23 cellular contexts compared by ENCODE assay signal in genomic region chr20:34256629-34257124, GRCh38. TPM values are rescaled to one million over a fixed set of nuclear protein-coding genes. Genes with fewer than 3 reads are reported as not detected.
"Had no signal": no experiment of that assay in that cellular context is flagged by ENCODE, and none has a peak within 500 bp of the region (broad histone marks: within the 10 kb centered on the region; RNA-seq: fewer than 3 reads in every experiment).

No MANE protein-coding gene starts in this region.

- H3K4me1 Mint-ChIP-seq: activated CD4-positive, alpha-beta memory T cell treated with anti-CD3 and anti-CD28 coated beads, Interleukin-2, amount 10 ng/mL, durations not matched to agents 7 days and 5 days; activated naive CD4-positive, alpha-beta T cell treated with anti-CD3 and anti-CD28 coated beads, Interleukin-2, amount 50 U/mL, for 24 hours; T-cell had no signal

- H3K27ac ChIP-seq: SK-N-MC, VCaP had no signal

- H3K4me3 Mint-ChIP-seq: activated CD4-positive, alpha-beta memory T cell treated with anti-CD3 and anti-CD28 coated beads, Interleukin-2, amount 10 ng/mL, durations not matched to agents 7 days and 5 days; activated CD4-positive, alpha-beta T cell treated with anti-CD3 and anti-CD28 coated beads for 36 hours; activated naive CD4-positive, alpha-beta T cell treated with anti-CD3 and anti-CD28 coated beads, Interleukin-2, amount 50 U/mL, for 24 hours; T-cell had no signal

- DNase-seq: activated CD4-positive, alpha-beta memory T cell treated with anti-CD3 and anti-CD28 coated beads, Interleukin-2, amount 10 ng/mL, durations not matched to agents 7 days and 5 days; activated CD4-positive, alpha-beta T cell treated with anti-CD3 and anti-CD28 coated beads for 36 hours; activated CD4-positive, alpha-beta T cell treated with anti-CD3 and anti-CD28 coated beads, Interleukin-2, amount 50 U/mL, for 1 hour; activated CD8-positive, alpha-beta memory T cell treated with anti-CD3 and anti-CD28 coated beads, Interleukin-2, amount 50 U/mL, for 4 hours; activated effector memory CD4-positive, alpha-beta T cell treated with Interleukin-2 at 50 U/mL for 16 hours; activated naive CD4-positive, alpha-beta T cell; activated T-cell treated with anti-CD3 and anti-CD28 coated beads, Interleukin-2, amount 50 U/mL, for 1 hour; aorta; central memory CD4-positive, alpha-beta T cell; NCI-H1048; NCI-H146; NCI-H187 treated with DMSO at 0.1 percent for 48 hours; NCI-H2081 treated with DMSO at 0.1 percent for 48 hours; NCI-H446; NCI-H524; NCI-H774; RPMI8226; T-cell; T-helper 2 cell had no signal

- FAIRE-seq: bronchial epithelial cell had no signal

- H3K36me3 Mint-ChIP-seq: activated naive CD4-positive, alpha-beta T cell treated with anti-CD3 and anti-CD28 coated beads, Interleukin-2, amount 50 U/mL, for 24 hours; T-cell had no signal

- H3K27me3 Mint-ChIP-seq: activated CD4-positive, alpha-beta memory T cell treated with anti-CD3 and anti-CD28 coated beads, Interleukin-2, amount 10 ng/mL, durations not matched to agents 7 days and 5 days; activated CD4-positive, alpha-beta T cell treated with anti-CD3 and anti-CD28 coated beads for 36 hours; activated naive CD4-positive, alpha-beta T cell treated with anti-CD3 and anti-CD28 coated beads, Interleukin-2, amount 50 U/mL, for 24 hours had no signal

- H3K27ac Mint-ChIP-seq: activated CD4-positive, alpha-beta memory T cell treated with anti-CD3 and anti-CD28 coated beads, Interleukin-2, amount 10 ng/mL, durations not matched to agents 7 days and 5 days; activated CD4-positive, alpha-beta T cell treated with anti-CD3 and anti-CD28 coated beads for 36 hours; T-cell had no signal

- H3K4me3 ChIP-seq: SK-N-MC had no signal

- H3K9me3 Mint-ChIP-seq: activated CD4-positive, alpha-beta memory T cell treated with anti-CD3 and anti-CD28 coated beads, Interleukin-2, amount 10 ng/mL, durations not matched to agents 7 days and 5 days; activated naive CD4-positive, alpha-beta T cell treated with anti-CD3 and anti-CD28 coated beads, Interleukin-2, amount 50 U/mL, for 24 hours; T-cell had no signal

RNA-seq across cellular contexts. Expression of gene ASIP, which starts 15.5 kb away (rescaled TPM):
- total RNA-seq: activated CD4-positive, alpha-beta memory T cell treated with anti-CD3 and anti-CD28 coated beads, Interleukin-2, amount 10 ng/mL, durations not matched to agents 7 days and 5 days; activated CD4-positive, alpha-beta T cell treated with anti-CD3 and anti-CD28 coated beads for 36 hours; aorta; bronchial epithelial cell; T-cell had no signal
- polyA plus RNA-seq: aorta had no signal
